Comparison of ENCODE assay signal across 30 cellular contexts in the genomic region with DNA sequence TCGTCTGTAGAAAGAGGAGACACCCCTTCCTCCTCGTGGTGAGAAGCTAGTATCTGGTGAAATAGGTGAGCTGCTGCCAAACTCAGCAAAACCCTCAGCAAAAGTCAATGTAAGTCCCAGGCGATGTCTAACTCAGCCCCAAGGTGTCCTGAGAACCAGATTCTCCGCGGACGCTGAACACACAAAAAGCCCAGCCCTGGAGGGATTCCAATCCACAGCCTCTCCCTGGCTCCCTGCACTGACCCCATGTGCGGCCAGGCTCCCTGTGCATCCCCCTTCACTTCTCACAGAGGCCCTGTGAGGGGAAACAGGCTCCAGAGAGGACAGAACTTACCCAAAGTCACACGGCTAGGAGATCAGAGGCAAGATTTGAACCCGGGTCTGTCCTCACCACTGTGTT.
"Had no signal": no experiment of that assay in that cellular context is flagged by ENCODE, and none has a peak within 500 bp of the region (broad histone marks: within the 10 kb centered on the region; RNA-seq: fewer than 3 reads in every experiment).

No MANE protein-coding gene starts in this region.

- H3K4me2 ChIP-seq: smooth muscle cell had no signal

- H3K27ac Mint-ChIP-seq: activated B cell treated with CpG ODN at 0.5 μM for 24 hours; activated CD8-positive, alpha-beta T cell treated with anti-CD3 and anti-CD28 coated beads for 36 hours; activated naive CD4-positive, alpha-beta T cell treated with anti-CD3 and anti-CD28 coated beads, Interleukin-2, amount 50 U/mL, for 72 hours; activated T-cell treated with anti-CD3 and anti-CD28 coated beads, Interleukin-2, amount 50 U/mL, for 72 hours; immature natural killer cell; nephron; stimulated activated memory B cell treated with anti-CD40 and anti-IgM and Interleukin-4, amounts not matched to agents 10 μg/mL and 1 μg/mL and 100 μg/mL, for 72 hours; T-cell had no signal

- H3K4me3 ChIP-seq: body of pancreas, colonic mucosa, left lung, smooth muscle cell, stomach, suprapubic skin, tibial artery, upper lobe of right lung had no signal

- H3K27ac ChIP-seq: body of pancreas, colonic mucosa, left lung, neutrophil, stomach, suprapubic skin, tibial artery, upper lobe of right lung had no signal

- H3K27me3 ChIP-seq: body of pancreas, colonic mucosa, left lung, neutrophil, stomach, suprapubic skin, tibial artery, upper lobe of right lung had no signal

- H3K27me3 Mint-ChIP-seq: activated B cell treated with CpG ODN at 0.5 μM for 24 hours; activated CD8-positive, alpha-beta T cell treated with anti-CD3 and anti-CD28 coated beads for 36 hours; stimulated activated memory B cell treated with anti-CD40 and anti-IgM and Interleukin-4, amounts not matched to agents 10 μg/mL and 1 μg/mL and 100 μg/mL, for 72 hours; T-cell had no signal

- H3K4me1 ChIP-seq: colonic mucosa had no signal

- H3K36me3 Mint-ChIP-seq: activated naive CD4-positive, alpha-beta T cell treated with anti-CD3 and anti-CD28 coated beads, Interleukin-2, amount 50 U/mL, for 72 hours; immature natural killer cell; stimulated activated memory B cell treated with anti-CD40 and anti-IgM and Interleukin-4, amounts not matched to agents 10 μg/mL and 1 μg/mL and 100 μg/mL, for 72 hours; T-cell had no signal

- H3K36me3 ChIP-seq: colonic mucosa, left lung, stomach, suprapubic skin, tibial artery, upper lobe of right lung had no signal

- H3K9me3 Mint-ChIP-seq: activated B cell treated with CpG ODN at 0.5 μM for 24 hours; activated CD8-positive, alpha-beta T cell treated with anti-CD3 and anti-CD28 coated beads for 36 hours; activated naive CD4-positive, alpha-beta T cell treated with anti-CD3 and anti-CD28 coated beads, Interleukin-2, amount 50 U/mL, for 72 hours; activated T-cell treated with anti-CD3 and anti-CD28 coated beads, Interleukin-2, amount 50 U/mL, for 72 hours; immature natural killer cell; nephron; stimulated activated memory B cell treated with anti-CD40 and anti-IgM and Interleukin-4, amounts not matched to agents 10 μg/mL and 1 μg/mL and 100 μg/mL, for 72 hours; T-cell had no signal

- ATAC-seq: activated CD8-positive, alpha-beta T cell treated with anti-CD3 and anti-CD28 coated beads for 36 hours; activated naive CD4-positive, alpha-beta T cell treated with anti-CD3 and anti-CD28 coated beads, Interleukin-2, amount 50 U/mL, for 72 hours; activated T-cell treated with anti-CD3 and anti-CD28 coated beads, Interleukin-2, amount 50 U/mL, for 72 hours; body of pancreas; left lung; sciatic nerve; stimulated activated memory B cell treated with anti-CD40 and anti-IgM and Interleukin-4, amounts not matched to agents 10 μg/mL and 1 μg/mL and 100 μg/mL, for 72 hours; T-cell; upper lobe of right lung had no signal

- H3K9me3 ChIP-seq: body of pancreas, colonic mucosa, left lung, neutrophil, stomach, suprapubic skin, tibial artery, upper lobe of right lung had no signal

- H3K4me3 Mint-ChIP-seq: activated B cell treated with CpG ODN at 0.5 μM for 24 hours; activated CD8-positive, alpha-beta T cell treated with anti-CD3 and anti-CD28 coated beads for 36 hours; activated T-cell treated with anti-CD3 and anti-CD28 coated beads, Interleukin-2, amount 50 U/mL, for 72 hours; immature natural killer cell; nephron; stimulated activated memory B cell treated with anti-CD40 and anti-IgM and Interleukin-4, amounts not matched to agents 10 μg/mL and 1 μg/mL and 100 μg/mL, for 72 hours; T-cell had no signal

- DNase-seq: activated B cell treated with CpG ODN at 0.5 μM for 24 hours; activated CD4-positive, alpha-beta T cell treated with anti-CD3 and anti-CD28 coated beads, Interleukin-2, amount 50 U/mL, for 1 hour; activated CD8-positive, alpha-beta T cell treated with anti-CD3 and anti-CD28 coated beads for 36 hours; activated naive CD4-positive, alpha-beta T cell; activated T-cell treated with anti-CD3 and anti-CD28 coated beads for 4 hours; activated T-cell treated with anti-CD3 and anti-CD28 coated beads, Interleukin-2, amount 50 U/mL, for 72 hours; aorta; body of pancreas; cerebellar nuclear complex; colonic mucosa; effector CD8-positive, alpha-beta T cell; hypothalamus; immature natural killer cell; left lung; mammary epithelial cell; stimulated activated CD4-positive, alpha-beta T cell treated with anti-CD3 and anti-CD28 coated beads, Interleukin-1b, Interleukin-23, amount 100 ng/mL, for 48 hours; stimulated activated CD4-positive, alpha-beta T cell treated with anti-CD3 and anti-CD28 coated beads, Interleukin-4, amount 100 ng/mL, for 4 hours; stimulated activated CD8-positive, alpha-beta memory T cell treated with anti-CD3 and anti-CD28 coated beads, Interleukin-4, amount 100 ng/mL, for 48 hours; stomach; T-cell; upper lobe of right lung had no signal

- FAIRE-seq: frontal cortex had no signal
